8 cellular contexts compared by ENCODE assay signal in genomic region chr7:135281363-135281949, GRCh38. TPM values are rescaled to one million over a fixed set of nuclear protein-coding genes. Genes with fewer than 3 reads are reported as not detected.
A peak's percentile ranks its signal among the peaks of the same experiment; 100 is the strongest.
DNase-seq lines count a peak whose midpoint lies in the region; ATAC-seq, FAIRE-seq and TF ChIP-seq lines count a peak whose summit lies in the region.

No MANE protein-coding gene starts in this region.

- H3K9me3 ChIP-seq in spleen = no peaks in the 10 kb centered on the region

- FAIRE-seq in A204.1 (lab: Jason Lieb, UNC) = peak; percentile 99

- peak; percentile 99 for ATAC-seq in GM18502 (IDR thresholded peaks at IDR 0.05; ENCODE audit: poor library complexity, unreplicated experiment)
- peak; percentile 94 for ATAC-seq in HG02970 (IDR thresholded peaks at IDR 0.05; ENCODE audit: low FRiP score, unreplicated experiment)

- intact Hi-C loops in spleen (cut with DNase I; ENCODE audit: low total_unique reads) = loop anchor here (5.0 kb wide), 1 partner anchor 366 kb away; no protein-coding TSS in a partner anchor

- H3K36me3 ChIP-seq in spleen = no peaks in the 10 kb centered on the region

- TF ChIP-seq CTCF in spleen (IDR thresholded peaks at IDR 0.05 in 8 of 11, conservative IDR thresholded peaks at IDR 0.05 in 3 of 11) = peak; percentile 80 to 97 (median 88)

- WGBS in spleen, 5 donors = 4 to 9% (median 7%) methylated on average over 7 of the region's 7 CpGs

- DNase-seq in NCI-H1930 (lab: John Stamatoyannopoulos, UW) (peak; percentile 66 to 78), T-helper 9 cell (peak; percentile 60), astrocyte of the hippocampus (ENCODE audit: low read depth, low spot score) (peak; percentile 90), iPS DF 19.7 (ENCODE audit: low read depth, low spot score) (peak; percentile 42), spleen (no peak)

- H3K27me3 ChIP-seq in spleen (replicated peaks in 1 of 7) = peaks cover 0 to 5% (median 0%) of the 10 kb centered on the region in 7 donors

- no peak overlapping the region for H3K4me3 ChIP-seq in spleen

- H3K4me1 ChIP-seq in spleen = peaks cover 0 to 9% (median 9%) of the 10 kb centered on the region in 6 donors

- no peak overlapping the region for H3K27ac ChIP-seq in spleen

- no peak for TF ChIP-seq POLR2A in spleen (IDR thresholded peaks at IDR 0.05)

RNA-seq across cellular contexts. Expression of gene STRA8, which starts 47.8 kb away (rescaled TPM):
- total RNA-seq in spleen = not detected
- not detected for polyA plus RNA-seq in spleen
